Comparison of ENCODE assay signal across 24 cellular contexts in the genomic region with DNA sequence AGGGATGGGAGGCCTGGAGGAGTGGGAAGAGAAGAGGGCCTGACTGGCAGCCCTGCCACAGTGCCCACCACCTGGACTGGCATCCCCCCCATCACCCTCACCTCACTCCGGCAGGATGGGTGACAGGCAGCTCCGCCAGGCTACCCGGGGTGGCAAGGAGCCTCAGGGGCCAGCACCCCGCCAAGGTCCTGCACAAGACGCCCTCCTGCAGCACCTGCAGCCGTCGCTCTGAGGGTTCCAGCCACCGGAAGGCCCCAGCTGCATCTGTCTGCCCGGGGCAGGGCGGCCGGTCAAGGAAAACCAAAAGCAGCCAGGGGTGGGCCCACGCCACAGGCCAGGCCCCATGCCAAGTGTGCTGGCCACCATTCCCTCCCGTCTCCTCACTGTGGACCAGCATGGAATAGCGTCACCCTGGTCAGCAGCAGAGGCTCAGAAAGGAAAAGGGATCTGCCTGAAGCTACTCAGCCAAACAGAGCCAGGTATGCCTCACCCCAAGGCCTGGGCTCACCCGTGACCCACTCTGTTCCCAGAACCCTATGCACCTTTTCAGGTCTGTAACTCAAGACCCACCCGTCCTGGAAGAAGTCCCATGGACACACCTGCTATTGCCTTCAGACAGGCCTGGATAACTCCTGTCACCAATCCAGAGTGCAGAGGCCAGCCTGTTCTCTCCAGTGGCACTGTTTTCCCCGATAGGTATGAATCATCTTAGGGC. TPM values are rescaled to one million over a fixed set of nuclear protein-coding genes. Genes with fewer than 3 reads are reported as not detected.
DNase-seq lines count a peak whose midpoint lies in the region; FAIRE-seq and TF ChIP-seq lines count a peak whose summit lies in the region.
"Had no signal": no experiment of that assay in that cellular context is flagged by ENCODE, and none has a peak within 500 bp of the region (broad histone marks: within the 10 kb centered on the region; RNA-seq: fewer than 3 reads in every experiment).

No MANE protein-coding gene starts in this region.

- H3K4me1 ChIP-seq in endodermal cell (ENCODE audit: control insufficient read depth, insufficient read depth, low read length) (peaks cover 2% of the 10 kb centered on the region), neuronal stem cell (ENCODE audit: control insufficient read depth in 2 of 2, insufficient read depth in 1 of 2, low read depth in 1 of 2, low read length in 2 of 2) (peaks cover 0 to 2% of the 10 kb centered on the region in 2 donors), OCI-LY7 (ENCODE audit: insufficient read depth, low read length, poor library complexity, severe bottlenecking) (no peaks in the 10 kb centered on the region)
- H3K4me1 ChIP-seq: prostate gland had no signal

- H3K36me3 ChIP-seq in endodermal cell (ENCODE audit: control insufficient read depth, insufficient read depth, low read length) (peaks cover 18% of the 10 kb centered on the region), neuronal stem cell (replicated peaks in 1 of 2; ENCODE audit: control insufficient read depth in 2 of 2, insufficient read depth in 2 of 2, low read length in 2 of 2) (peaks cover 32 to 63% of the 10 kb centered on the region in 2 donors), WERI-Rb-1 (peaks cover 51% of the 10 kb centered on the region), OCI-LY7 (ENCODE audit: insufficient read depth, low read length) (peaks cover 20% of the 10 kb centered on the region)

- intact Hi-C loops in OCI-LY7 (cut with micrococcal nuclease; ENCODE audit: unreplicated experiment), result loop anchor here (10.0 kb wide), 2 partner anchors 516 to 1164 kb away; a partner anchor contains a TSS

- no peak overlapping the region for H3K14ac ChIP-seq in neuronal stem cell (ENCODE audit: low read length)

- H3K79me1 ChIP-seq in neuronal stem cell (ENCODE audit: low read depth, low read length), result peaks cover 3% of the 10 kb centered on the region

- no TSS peak for BruUV-seq in OCI-LY7 (replicated peaks; lab: Mats Ljungman, UMichigan)

- H3K36me3 Mint-ChIP-seq in endodermal cell (ENCODE audit: low read depth), result peaks cover 12% of the 10 kb centered on the region

- FAIRE-seq in GM12891 (lab: Jason Lieb, UNC), result no peak
- FAIRE-seq: bronchial epithelial cell, keratinocyte had no signal

- no peak overlapping the region for H4K8ac ChIP-seq in neuronal stem cell (ENCODE audit: low read depth, low read length)

- CTCF ChIA-PET in OCI-LY7 (lab: Charles Lee; ENCODE audit: unreplicated experiment), result no interaction called here

- no peaks in the 10 kb centered on the region for H3K9me2 ChIP-seq in OCI-LY7 (ENCODE audit: insufficient read depth, low read length)

- POLR2A ChIA-PET in OCI-LY7 (lab: Charles Lee), result no interaction called here

- no peak overlapping the region for H2AK5ac ChIP-seq in neuronal stem cell (ENCODE audit: low read depth, low read length)

- H3K23ac ChIP-seq in neuronal stem cell (ENCODE audit: low read depth, low read length, poor library complexity), result peak overlapping the region; percentile 95

- H3K18ac ChIP-seq in neuronal stem cell (ENCODE audit: low read length), result peak overlapping the region; percentile 27

- H3K27ac ChIP-seq in endodermal cell (ENCODE audit: low read depth, low read length) (no peak overlapping the region), neuronal stem cell (replicated peaks; ENCODE audit: low read length) (no peak overlapping the region), WERI-Rb-1 (no peak overlapping the region; the same call in 1 of the 2 replicates), OCI-LY7 (ENCODE audit: low read depth, low read length, poor library complexity, severe bottlenecking) (no peak overlapping the region)
- H3K27ac ChIP-seq: C4-2B, coronary artery, prostate gland, skin epidermis, VCaP had no signal

- TF ChIP-seq CTCF in endodermal cell (conservative IDR thresholded peaks at IDR 0.05) (no peak), WERI-Rb-1 (IDR thresholded peaks at IDR 0.05; ENCODE audit: low read depth, low read length) (no peak), OCI-LY7 (conservative IDR thresholded peaks at IDR 0.05; ENCODE audit: low read length) (no peak)

- 96% methylated on average over 14 to 17 of the region's 17 CpGs for WGBS in endodermal cell (ENCODE audit: insufficient coverage in 1 of 2, insufficient read length in 1 of 2), 2 experiments
- no CpG with 5 or more reads among the region's 17 CpGs for WGBS in neuronal stem cell (ENCODE audit: extremely low coverage in 2 of 2, insufficient read length in 2 of 2, insufficient replicate concordance in 1 of 2), 2 donors

- no peak overlapping the region for H2BK15ac ChIP-seq in neuronal stem cell (ENCODE audit: low read length)

- no peak for TF ChIP-seq POLR2A in GM12891 (IDR thresholded peaks at IDR 0.05; ENCODE audit: low read depth, low read length)

- no peak overlapping the region for H3K4ac ChIP-seq in neuronal stem cell (ENCODE audit: low read length)

- no peaks in the 10 kb centered on the region for H3K27me3 Mint-ChIP-seq in endodermal cell (ENCODE audit: insufficient read depth)
- H3K27me3 Mint-ChIP-seq: activated CD4-positive, alpha-beta T cell treated with anti-CD3 and anti-CD28 coated beads, Interleukin-2, amount 10 ng/mL, durations not matched to agents 7 days and 5 days had no signal

- H2BK5ac ChIP-seq in neuronal stem cell (ENCODE audit: low read length), result peak overlapping the region; percentile 53

- H3K27ac Mint-ChIP-seq in endodermal cell, result peak overlapping the region; percentile 13
- H3K27ac Mint-ChIP-seq: activated CD4-positive, alpha-beta T cell treated with anti-CD3 and anti-CD28 coated beads, Interleukin-2, amount 10 ng/mL, durations not matched to agents 7 days and 5 days had no signal

- no peak overlapping the region for H3K4me3 Mint-ChIP-seq in endodermal cell
- H3K4me3 Mint-ChIP-seq: activated CD4-positive, alpha-beta T cell treated with anti-CD3 and anti-CD28 coated beads, Interleukin-2, amount 10 ng/mL, durations not matched to agents 7 days and 5 days; stimulated activated effector memory CD8-positive, alpha-beta T cell treated with anti-CD3 and anti-CD28 coated beads, Interleukin-12 subunit alpha, Interleukin-12 subunit beta, amount 100 ng/mL, for 72 hours had no signal

- peaks cover 1% of the 10 kb centered on the region; the same call in 1 of the 2 replicates for H3K79me2 ChIP-seq in OCI-LY7 (ENCODE audit: insufficient read depth, low read depth, low read length)

- H3K9ac ChIP-seq in endodermal cell (ENCODE audit: extremely low read depth, low read length, poor library complexity, severe bottlenecking), result no peak overlapping the region
- peak overlapping the region; percentile 70 for H3K9ac ChIP-seq in neuronal stem cell (ENCODE audit: low read depth, low read length, poor library complexity)

- DNase-seq in GM12891 (ENCODE audit: insufficient read length, low spot score) (no peak), HuH-7 (ENCODE audit: low spot score) (peak; percentile 38), endodermal cell (no peak), neuronal stem cell (ENCODE audit: low spot score) (no peak), WERI-Rb-1 (no peak), NCI-H1092 treated with DMSO at 0.1 percent for 48 hours (lab: John Stamatoyannopoulos, UW) (no peak), OCI-LY7 (ENCODE audit: low spot score) (no peak)
- DNase-seq: activated CD4-positive, alpha-beta T cell treated with anti-CD3 and anti-CD28 coated beads, Interleukin-2, amount 10 ng/mL, durations not matched to agents 7 days and 5 days; activated naive CD4-positive, alpha-beta T cell treated with anti-CD3 and anti-CD28 coated beads, Interleukin-2, amount 50 U/mL, for 16 hours; NCI-H1092; NCI-H1930; NCI-H69; RPMI8226; stimulated activated CD4-positive, alpha-beta T cell treated with anti-CD3 and anti-CD28 coated beads, Interleukin-2, amount 100 ng/mL, for 48 hours had no signal

- no peak overlapping the region for H4K91ac ChIP-seq in neuronal stem cell (ENCODE audit: low read depth, low read length, poor library complexity)

- H3K27me3 ChIP-seq in endodermal cell (ENCODE audit: control insufficient read depth, insufficient read depth, low read length, poor library complexity, severe bottlenecking) (no peaks in the 10 kb centered on the region), neuronal stem cell (ENCODE audit: control insufficient read depth in 3 of 3, insufficient read depth in 3 of 3, low read depth in 1 of 3, low read length in 3 of 3) (no peaks in the 10 kb centered on the region), WERI-Rb-1 (ENCODE audit: insufficient read depth, low read depth, severe bottlenecking) (no peaks in the 10 kb centered on the region)

- no peak overlapping the region for H2BK12ac ChIP-seq in neuronal stem cell (ENCODE audit: low read length)

- no peak overlapping the region for H3K4me3 ChIP-seq in endodermal cell (ENCODE audit: low read length)
- H3K4me3 ChIP-seq in neuronal stem cell (ENCODE audit: low read length in 2 of 2), result no peak overlapping the region
- no peak overlapping the region for H3K4me3 ChIP-seq in WERI-Rb-1 (ENCODE audit: low read depth, low read length)
- no peak overlapping the region for H3K4me3 ChIP-seq in OCI-LY7 (ENCODE audit: low read depth, low read length, poor library complexity, severe bottlenecking)
- H3K4me3 ChIP-seq: coronary artery, lung, prostate gland, skin epidermis had no signal

- H3K4me2 ChIP-seq in neuronal stem cell (ENCODE audit: insufficient read depth, low read length, poor library complexity, severe bottlenecking) (no peak overlapping the region), OCI-LY7 (ENCODE audit: low read length) (no peak overlapping the region)

- H4K20me1 ChIP-seq in OCI-LY7 (ENCODE audit: insufficient read depth, low read length), result no peaks in the 10 kb centered on the region

- no peaks in the 10 kb centered on the region for H3K4me1 Mint-ChIP-seq in endodermal cell

- no peaks in the 10 kb centered on the region for H3K9me3 Mint-ChIP-seq in endodermal cell
- H3K9me3 Mint-ChIP-seq: activated CD4-positive, alpha-beta T cell treated with anti-CD3 and anti-CD28 coated beads, Interleukin-2, amount 10 ng/mL, durations not matched to agents 7 days and 5 days; stimulated activated effector memory CD8-positive, alpha-beta T cell treated with anti-CD3 and anti-CD28 coated beads, Interleukin-12 subunit alpha, Interleukin-12 subunit beta, amount 100 ng/mL, for 72 hours had no signal

- H3K9me3 ChIP-seq in endodermal cell (ENCODE audit: control insufficient read depth, low read length) (no peaks in the 10 kb centered on the region), neuronal stem cell (replicated peaks in 1 of 2; ENCODE audit: control insufficient read depth in 2 of 2, insufficient read depth in 1 of 2, low read depth in 1 of 2, low read length in 2 of 2) (no peaks in the 10 kb centered on the region), WERI-Rb-1 (ENCODE audit: severe bottlenecking) (no peaks in the 10 kb centered on the region), OCI-LY7 (ENCODE audit: low read length) (no peaks in the 10 kb centered on the region)
- H3K9me3 ChIP-seq: prostate gland had no signal

- H2AFZ ChIP-seq in neuronal stem cell (ENCODE audit: low read length) (no peak overlapping the region), OCI-LY7 (ENCODE audit: low read length) (no peak overlapping the region)

- peak overlapping the region; percentile 41 for H2BK120ac ChIP-seq in neuronal stem cell (ENCODE audit: low read depth, low read length)

RNA-seq across cellular contexts. Expression of a gene that starts 7.0 kb away (rescaled TPM):
- 11.0 TPM for polyA plus RNA-seq in GM12891 (2012; ENCODE audit: low read depth, missing spikeins)
- total RNA-seq in endodermal cell (10 to 100 TPM; 65.0 to 75.2 TPM), OCI-LY7 (2022) (38.6 and 39.2 TPM in 2 replicates)
- polyA plus RNA-seq in endodermal cell (2013, experiment 1 of 2), result 45.2 TPM
- polyA plus RNA-seq in endodermal cell (2013, experiment 2 of 2), result 37.1 TPM
- 25.1 TPM for polyA plus RNA-seq in neuronal stem cell (2013, experiment 1 of 2)
- polyA plus RNA-seq in neuronal stem cell (2013, experiment 2 of 2), result 24.1 TPM
- 37.9 and 44.5 TPM in 2 replicates for total RNA-seq in OCI-LY7 (2014; rRNA removed; shearing (Covaris generic))

RNA-seq across cellular contexts. Expression of a gene that starts 7.3 kb away (rescaled TPM):
- polyA plus RNA-seq in GM12891 (2012; ENCODE audit: low read depth, missing spikeins), result 173 TPM
- total RNA-seq in endodermal cell (100 to 1,000 TPM; 295 to 352 TPM), OCI-LY7 (2022) (333 and 375 TPM in 2 replicates)
- polyA plus RNA-seq in endodermal cell (2013, experiment 1 of 2), result 394 TPM
- 355 TPM for polyA plus RNA-seq in endodermal cell (2013, experiment 2 of 2)
- 271 TPM for polyA plus RNA-seq in neuronal stem cell (2013, experiment 1 of 2)
- 267 TPM for polyA plus RNA-seq in neuronal stem cell (2013, experiment 2 of 2)
- 270 and 311 TPM in 2 replicates for total RNA-seq in OCI-LY7 (2014; rRNA removed; shearing (Covaris generic))

RNA-seq across cellular contexts. Expression of a gene that starts 45.7 kb away (rescaled TPM):
- 0.21 TPM for polyA plus RNA-seq in GM12891 (2012; ENCODE audit: low read depth, missing spikeins)
- 10 to 100 TPM; 22.2 to 24.9 TPM for total RNA-seq in endodermal cell
- polyA plus RNA-seq in endodermal cell (2013, experiment 1 of 2), result 13.9 TPM
- 14.7 TPM for polyA plus RNA-seq in endodermal cell (2013, experiment 2 of 2)
- 7.7 TPM for polyA plus RNA-seq in neuronal stem cell (2013, experiment 1 of 2)
- polyA plus RNA-seq in neuronal stem cell (2013, experiment 2 of 2), result 7.4 TPM
- not detected in 2 replicates for total RNA-seq in OCI-LY7 (2014; rRNA removed; shearing (Covaris generic))
- not detected in 2 replicates for total RNA-seq in OCI-LY7 (2022)

RNA-seq across cellular contexts. Expression of a gene that starts 54.7 kb away (rescaled TPM):
- polyA plus RNA-seq in GM12891 (2012; ENCODE audit: low read depth, missing spikeins), result 0.63 TPM
- 1 to 10 TPM; 1.3 TPM for total RNA-seq in endodermal cell
- polyA plus RNA-seq in endodermal cell (2013, experiment 1 of 2), result 1.0 TPM
- polyA plus RNA-seq in endodermal cell (2013, experiment 2 of 2), result 1.1 TPM
- 0.56 TPM for polyA plus RNA-seq in neuronal stem cell (2013, experiment 1 of 2)
- 0.53 TPM for polyA plus RNA-seq in neuronal stem cell (2013, experiment 2 of 2)
- 2.7 and 5.2 TPM in 2 replicates for total RNA-seq in OCI-LY7 (2014; rRNA removed; shearing (Covaris generic))
- 23.3 and 23.7 TPM in 2 replicates for total RNA-seq in OCI-LY7 (2022)
- total RNA-seq: bronchial epithelial cell had no signal
- polyA plus RNA-seq: keratinocyte had no signal

RNA-seq across cellular contexts. Expression of a gene that starts 55.1 kb away (rescaled TPM):
- 16.4 TPM for polyA plus RNA-seq in GM12891 (2012; ENCODE audit: low read depth, missing spikeins)
- total RNA-seq in endodermal cell (10 to 100 TPM; 19.8 to 41.8 TPM), OCI-LY7 (2022) (not detected in 2 replicates)
- polyA plus RNA-seq in endodermal cell (2013, experiment 1 of 2), result 29.6 TPM
- polyA plus RNA-seq in endodermal cell (2013, experiment 2 of 2), result 23.9 TPM
- polyA plus RNA-seq in neuronal stem cell (2013, experiment 1 of 2), result 10.7 TPM
- 10.3 TPM for polyA plus RNA-seq in neuronal stem cell (2013, experiment 2 of 2)
- total RNA-seq in OCI-LY7 (2014; rRNA removed; shearing (Covaris generic)), result not detected in 2 replicates
- total RNA-seq: activated CD4-positive, alpha-beta T cell treated with anti-CD3 and anti-CD28 coated beads, Interleukin-2, amount 10 ng/mL, durations not matched to agents 7 days and 5 days; bronchial epithelial cell; HT1080 had no signal
- polyA plus RNA-seq: keratinocyte had no signal

Comparison
In these comparisons a context has a peak if more than half of its experiments do, and no peak if none do; other contexts are left out.
1. RNA of a gene that starts 45.7 kb away (total RNA-seq): 22.2 to 24.9 TPM in endodermal cell; not detected in OCI-LY7; every median in the first group is over 10 times any median in the second.